Comparison of ENCODE assay signal across 32 cellular contexts in the genomic region with DNA sequence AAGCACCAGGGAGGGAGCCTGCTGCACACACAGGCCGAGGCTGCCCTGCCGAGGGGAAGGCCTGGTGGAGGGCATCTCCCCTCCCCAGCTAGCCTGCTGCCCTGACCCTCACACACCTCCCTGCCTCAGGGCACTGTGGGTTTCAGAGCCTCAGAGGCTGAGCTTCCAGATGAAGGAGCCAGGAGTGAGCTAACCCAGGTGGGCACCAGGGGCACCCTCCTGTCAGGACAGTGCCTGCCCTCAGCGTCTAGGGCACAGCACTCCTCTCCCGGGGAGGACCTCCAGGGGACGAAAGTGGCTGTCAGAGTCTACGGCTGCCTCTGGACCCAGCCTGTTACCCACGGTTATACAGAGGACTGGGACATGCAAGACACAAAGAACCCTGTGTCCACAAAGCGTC. TPM values are rescaled to one million over a fixed set of nuclear protein-coding genes. Genes with fewer than 3 reads are reported as not detected.
"Had no signal": no experiment of that assay in that cellular context is flagged by ENCODE, and none has a peak within 500 bp of the region (broad histone marks: within the 10 kb centered on the region; RNA-seq: fewer than 3 reads in every experiment).

No MANE protein-coding gene starts in this region.

- H3K27ac ChIP-seq: adrenal gland, brain microvascular endothelial cell, KMS-11, SJCRH30, SK-N-MC, WERI-Rb-1 had no signal

- H3K4me2 ChIP-seq: KMS-11 had no signal

- H3K36me3 ChIP-seq: adrenal gland, brain microvascular endothelial cell, SJCRH30, WERI-Rb-1 had no signal

- DNase-seq: activated CD4-positive, alpha-beta T cell treated with anti-CD3 and anti-CD28 coated beads for 1 hour; activated CD4-positive, alpha-beta T cell treated with anti-CD3 and anti-CD28 coated beads, Interleukin-2, amount 10 ng/mL, durations not matched to agents 24 days and 14 days; activated CD4-positive, alpha-beta T cell treated with anti-CD3 and anti-CD28 coated beads, Interleukin-2, amount 50 U/mL, for 4 hours; activated CD4-positive, CD25-positive, alpha-beta regulatory T cell; activated CD8-positive, alpha-beta T cell treated with anti-CD3 and anti-CD28 coated beads for 36 hours; activated gamma-delta T cell treated with Interleukin-2 at 50 U/mL for 16 hours; activated naive CD4-positive, alpha-beta T cell treated with anti-CD3 and anti-CD28 coated beads for 36 hours; activated T-cell treated with anti-CD3 and anti-CD28 coated beads, Interleukin-2, amount 50 U/mL, for 24 hours; adrenal gland; brain microvascular endothelial cell; central memory CD4-positive, alpha-beta T cell; MM.1S; MV-4-11; NCI-H1092; NCI-H1436 treated with DMSO at 0.1 percent for 48 hours; NCI-H1694 treated with DMSO at 0.1 percent for 48 hours; NCI-H2029; NCI-H345; NCI-H524 treated with DMSO at 0.1 percent for 48 hours; OCI-M1; SHP77; SJCRH30; T1000; WERI-Rb-1 had no signal

- ATAC-seq: activated CD8-positive, alpha-beta T cell treated with anti-CD3 and anti-CD28 coated beads for 36 hours; activated naive CD4-positive, alpha-beta T cell treated with anti-CD3 and anti-CD28 coated beads, Interleukin-2, amount 50 U/mL, for 72 hours had no signal

- H3K4me3 ChIP-seq: adrenal gland, SJCRH30, SK-N-MC had no signal

- H3K9me3 ChIP-seq: adrenal gland, SJCRH30 had no signal

- H3K9ac ChIP-seq: KMS-11 had no signal

- H3K27me3 ChIP-seq: adrenal gland had no signal

- H3K4me1 ChIP-seq: SJCRH30 had no signal

RNA-seq across cellular contexts. Expression of a gene that starts 22.8 kb away (rescaled TPM):
- total RNA-seq: activated T-helper 2 cell treated with anti-CD3 and anti-CD28 coated beads, Interferon-gamma antibody, Interleukin-2, Interleukin-4, amounts not matched to agents 10 μg/mL and 5 μg/mL and 100 μg/mL, durations not matched to agents 14 hours and 24 hours and 36 hours; RPMI7951; T-helper 1 cell treated with Interleukin-12 subunit alpha and Interleukin-12 subunit beta and Interleukin-4 antibody, amounts not matched to agents 30 ng/mL and 1 ng/mL, for 36 hours had no signal

RNA-seq across cellular contexts. Expression of a gene that starts 48.8 kb away (rescaled TPM):
- total RNA-seq: activated CD8-positive, alpha-beta T cell treated with anti-CD3 and anti-CD28 coated beads for 36 hours; activated naive CD4-positive, alpha-beta T cell treated with anti-CD3 and anti-CD28 coated beads for 36 hours; activated T-helper 2 cell treated with anti-CD3 and anti-CD28 coated beads, Interferon-gamma antibody, Interleukin-2, Interleukin-4, amounts not matched to agents 10 μg/mL and 5 μg/mL and 100 μg/mL, durations not matched to agents 14 hours and 24 hours and 36 hours; NCI-H460; RPMI7951; SJCRH30; T-helper 1 cell treated with Interleukin-12 subunit alpha and Interleukin-12 subunit beta and Interleukin-4 antibody, amounts not matched to agents 30 ng/mL and 1 ng/mL, for 36 hours; T-helper 2 cell treated with Interferon-gamma antibody and Interleukin-4, amounts not matched to agents 100 ng/mL and 5 ng/mL, for 36 hours had no signal
